ENCODE assay signal across 11 cellular contexts in the genomic region with DNA sequence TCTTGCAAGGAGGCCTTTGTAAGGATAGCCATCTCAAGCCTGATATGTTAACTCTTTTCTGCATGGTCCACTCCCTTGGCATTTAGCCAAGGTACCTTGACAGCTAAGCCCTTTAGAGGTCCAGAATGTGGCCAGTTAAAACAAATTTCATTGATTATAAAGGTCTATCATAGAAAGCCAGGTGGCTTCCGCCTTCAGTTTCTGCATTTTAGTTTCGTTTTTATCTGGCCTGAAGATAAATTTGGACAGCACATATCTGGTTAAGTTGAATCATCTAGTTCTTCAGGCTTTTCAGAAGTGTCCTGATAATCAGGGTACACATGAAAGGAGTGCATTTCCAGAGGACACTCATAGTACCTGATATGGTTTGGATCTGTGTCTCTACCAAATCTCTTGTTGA.
DNase-seq lines count a peak whose midpoint lies in the region; ATAC-seq and TF ChIP-seq lines count a peak whose summit lies in the region.
"Had no signal": no experiment of that assay in that cellular context is flagged by ENCODE, and none has a peak within 500 bp of the region (broad histone marks: within the 10 kb centered on the region; RNA-seq: fewer than 3 reads in every experiment).

No MANE protein-coding gene starts in this region.

- peaks cover 0 to 32% (median 14%) of the 10 kb centered on the region in 4 donors for H3K4me1 ChIP-seq in tibial artery

- DNase-seq in OCI-M1 (lab: John Stamatoyannopoulos, UW) (peak; percentile 99), tibial artery (no peak), SHP77 (lab: John Stamatoyannopoulos, UW) (no peak), Kasumi-1 (lab: John Stamatoyannopoulos, UW) (no peak)
- DNase-seq in stimulated activated naive CD4-positive, alpha-beta T cell (lab: John Stamatoyannopoulos, UW): no peak
- DNase-seq: NCI-H2107, T-helper 1 cell had no signal

- no peaks in the 10 kb centered on the region for H3K27me3 ChIP-seq in tibial artery

- no peak overlapping the region for H3K27ac ChIP-seq in tibial artery
- H3K27ac ChIP-seq: coronary artery had no signal

- intact Hi-C loops in tibial artery (cut with DNase I; ENCODE audit: low total_unique reads): no loop called here

- no peaks in the 10 kb centered on the region for H3K9me3 ChIP-seq in tibial artery

- H3K4me3 ChIP-seq in tibial artery: no peak overlapping the region
- H3K4me3 ChIP-seq: coronary artery had no signal

- ATAC-seq in GM18508 (IDR thresholded peaks at IDR 0.05; ENCODE audit: insufficient read depth, unreplicated experiment): peak; percentile 70
- ATAC-seq in GM21360 (IDR thresholded peaks at IDR 0.05; ENCODE audit: unreplicated experiment): peak; percentile 84
- peak; percentile 83 for ATAC-seq in HG03095 (IDR thresholded peaks at IDR 0.05; ENCODE audit: unreplicated experiment)

- TF ChIP-seq CTCF in tibial artery (IDR thresholded peaks at IDR 0.05): no peak

- H3K36me3 ChIP-seq in tibial artery: no peaks in the 10 kb centered on the region
